Comparison of ENCODE assay signal across 16 cellular contexts in genomic region chr1:3212453-3213230, GRCh38.
A peak's percentile ranks its signal among the peaks of the same experiment; 100 is the strongest.
DNase-seq lines count a peak whose midpoint lies in the region; ATAC-seq and TF ChIP-seq lines count a peak whose summit lies in the region.
"Had no signal": no experiment of that assay in that cellular context is flagged by ENCODE, and none has a peak within 500 bp of the region (broad histone marks: within the 10 kb centered on the region; RNA-seq: fewer than 3 reads in every experiment).

No MANE protein-coding gene starts in this region.

- TF ChIP-seq EP300 in neural cell (conservative IDR thresholded peaks at IDR 0.05; ENCODE audit: poor library complexity, severe bottlenecking) (no peak), stomach (IDR thresholded peaks at IDR 0.05) (no peak)

- ATAC-seq in body of pancreas (no peak), GM18867 (IDR thresholded peaks at IDR 0.05; ENCODE audit: unreplicated experiment) (no peak)
- ATAC-seq: GM23338 had no signal

- intact Hi-C loops in body of pancreas (cut with DNase I) = no loop called here
- intact Hi-C loops in dorsolateral prefrontal cortex (cut with DNase I) = no loop called here
- intact Hi-C loops in stomach (cut with DNase I; ENCODE audit: low total_unique reads) = no loop called here

- 87 to 94% methylated on average over 34 of the region's 34 CpGs for WGBS in body of pancreas, 2 donors
- 89 to 93% (median 90%) methylated on average over 33 to 34 of the region's 34 CpGs for WGBS in stomach, 5 donors

- H2AFZ ChIP-seq in neural cell (ENCODE audit: low read depth, low read length) = no peak overlapping the region

- H3K9me2 ChIP-seq in neural cell (ENCODE audit: insufficient read depth, low read length) = no peaks in the 10 kb centered on the region

- no peak overlapping the region for H3K4me2 ChIP-seq in neural cell (ENCODE audit: low read length)
- H3K4me2 ChIP-seq: BLaER1, GM23338 had no signal

- no peaks in the 10 kb centered on the region for H4K20me1 ChIP-seq in neural cell (ENCODE audit: insufficient read depth)
- H4K20me1 ChIP-seq: BLaER1 had no signal

- TF ChIP-seq POLR2A in body of pancreas (IDR thresholded peaks at IDR 0.05) (no peak), stomach (IDR thresholded peaks at IDR 0.05) (no peak)

- H3K9ac ChIP-seq in neural cell (ENCODE audit: low read length) = peak overlapping the region; percentile 46
- H3K9ac ChIP-seq: BLaER1 had no signal

- no peak for TF ChIP-seq CTCF in body of pancreas (IDR thresholded peaks at IDR 0.05)
- no peak for TF ChIP-seq CTCF in dorsolateral prefrontal cortex (IDR thresholded peaks at IDR 0.05 in 54 of 56, conservative IDR thresholded peaks at IDR 0.05 in 2 of 56; ENCODE audit: low read depth in 1 of 56, partially characterized antibody in 56 of 56)
- TF ChIP-seq CTCF in neural cell (IDR thresholded peaks at IDR 0.05; ENCODE audit: poor library complexity, severe bottlenecking) = no peak
- TF ChIP-seq CTCF in stomach (IDR thresholded peaks at IDR 0.05) = no peak

- H3K27ac ChIP-seq in body of pancreas = peak overlapping the region; percentile 39 to 74 (median 66)
- H3K27ac ChIP-seq in dorsolateral prefrontal cortex = peak overlapping the region in 33 of 59 donors; percentile 11 to 78 (median 51)
- no peak overlapping the region for H3K27ac ChIP-seq in neural cell (ENCODE audit: low read length)
- peak overlapping the region in 4 of 5 donors; percentile 44 to 71 (median 56) for H3K27ac ChIP-seq in stomach
- H3K27ac ChIP-seq: BLaER1 had no signal

- peaks cover 10% of the 10 kb centered on the region for H3K79me2 ChIP-seq in neural cell (replicated peaks; ENCODE audit: insufficient read depth, low read length)

- DNase-seq in body of pancreas = no peak
- DNase-seq in dorsolateral prefrontal cortex = no peak
- DNase-seq in stomach = no peak
- DNase-seq in activated gamma-delta T cell (lab: John Stamatoyannopoulos, UW) = no peak
- DNase-seq in MV-4-11 (lab: John Stamatoyannopoulos, UW) = no peak
- DNase-seq in cortex of kidney (lab: John Stamatoyannopoulos, UW) = no peak
- DNase-seq: 8988T; CD4-positive, alpha-beta memory T cell; DMS153; DMS79; GDM1; HCEC 1CT had no signal

- H3K4me3 ChIP-seq in body of pancreas = no peak overlapping the region
- H3K4me3 ChIP-seq in dorsolateral prefrontal cortex = no peak overlapping the region
- H3K4me3 ChIP-seq in neural cell (ENCODE audit: low read length) = peak overlapping the region; percentile 33
- no peak overlapping the region for H3K4me3 ChIP-seq in stomach
- H3K4me3 ChIP-seq: BLaER1, GM23338 had no signal

- H3K36me3 ChIP-seq in body of pancreas (replicated peaks in 1 of 2; ENCODE audit: insufficient read depth in 1 of 2, low read depth in 2 of 2) (no peaks in the 10 kb centered on the region), neural cell (ENCODE audit: insufficient read depth, low read length) (no peaks in the 10 kb centered on the region), stomach (no peaks in the 10 kb centered on the region)
- H3K36me3 ChIP-seq: BLaER1 had no signal

- H3K27me3 ChIP-seq in body of pancreas = no peaks in the 10 kb centered on the region
- peaks cover 0 to 17% (median 0%) of the 10 kb centered on the region in 45 donors for H3K27me3 ChIP-seq in dorsolateral prefrontal cortex
- H3K27me3 ChIP-seq in neural cell (ENCODE audit: insufficient read depth, low read depth, low read length) = no peaks in the 10 kb centered on the region
- H3K27me3 ChIP-seq in stomach = peaks cover 0 to 7% (median 0%) of the 10 kb centered on the region in 3 donors

- H3K9me3 ChIP-seq in body of pancreas = no peaks in the 10 kb centered on the region
- no peaks in the 10 kb centered on the region for H3K9me3 ChIP-seq in neural cell (ENCODE audit: low read length)
- H3K9me3 ChIP-seq in stomach = no peaks in the 10 kb centered on the region
- H3K9me3 ChIP-seq: BLaER1 had no signal

- H3F3A ChIP-seq in neural cell (ENCODE audit: insufficient read depth, low read length, poor library complexity, severe bottlenecking) = no peaks in the 10 kb centered on the region

- peaks cover 56% of the 10 kb centered on the region for H3K4me1 ChIP-seq in body of pancreas
- H3K4me1 ChIP-seq in stomach = peaks cover 12 to 27% (median 18%) of the 10 kb centered on the region in 4 donors

- TF ChIP-seq RAD21 in neural cell (conservative IDR thresholded peaks at IDR 0.05) = no peak

TF ChIP-seq in neural cell, 6 proteins besides CTCF, POLR2A, EP300 and RAD21:
- TF ChIP-seq EZH2 (IDR thresholded peaks at IDR 0.05; ENCODE audit: borderline replicate concordance, insufficient read depth, low read length, poor library complexity, severe bottlenecking) (no peak), POLR2AphosphoS5 (IDR thresholded peaks at IDR 0.05) (no peak), SMC3 (conservative IDR thresholded peaks at IDR 0.05; ENCODE audit: poor library complexity) (no peak), TAF1 (IDR thresholded peaks at IDR 0.05; ENCODE audit: low read depth) (no peak), REST (IDR thresholded peaks at IDR 0.05; ENCODE audit: borderline replicate concordance) (no peak), MXI1 (conservative IDR thresholded peaks at IDR 0.05; ENCODE audit: poor library complexity, severe bottlenecking) (no peak)
